In genomic region chr1:151371744-151372410, GRCh38 we compare ENCODE assay signal across 1 cellular context.
TF ChIP-seq lines count a peak whose summit lies in the region.

No MANE protein-coding gene starts in this region.

TF ChIP-seq in K562, 482 proteins besides CTCF, POLR2A, EP300 and RAD21:
- TF ChIP-seq NFIX (CRISPR knock-in tag; IDR thresholded peaks at IDR 0.05; ENCODE audit: low read depth) (no peak), ELF2 (CRISPR knock-in tag; IDR thresholded peaks at IDR 0.05) (no peak), ZNF316 (IDR thresholded peaks at IDR 0.05) (peak; percentile 18; the same call in 1 of the 2 replicates), NFIC (IDR thresholded peaks at IDR 0.05) (peak; percentile 91), HNRNPUL1 (IDR thresholded peaks at IDR 0.05; ENCODE audit: low read length) (no peak)
- TF ChIP-seq, protein P1, sequence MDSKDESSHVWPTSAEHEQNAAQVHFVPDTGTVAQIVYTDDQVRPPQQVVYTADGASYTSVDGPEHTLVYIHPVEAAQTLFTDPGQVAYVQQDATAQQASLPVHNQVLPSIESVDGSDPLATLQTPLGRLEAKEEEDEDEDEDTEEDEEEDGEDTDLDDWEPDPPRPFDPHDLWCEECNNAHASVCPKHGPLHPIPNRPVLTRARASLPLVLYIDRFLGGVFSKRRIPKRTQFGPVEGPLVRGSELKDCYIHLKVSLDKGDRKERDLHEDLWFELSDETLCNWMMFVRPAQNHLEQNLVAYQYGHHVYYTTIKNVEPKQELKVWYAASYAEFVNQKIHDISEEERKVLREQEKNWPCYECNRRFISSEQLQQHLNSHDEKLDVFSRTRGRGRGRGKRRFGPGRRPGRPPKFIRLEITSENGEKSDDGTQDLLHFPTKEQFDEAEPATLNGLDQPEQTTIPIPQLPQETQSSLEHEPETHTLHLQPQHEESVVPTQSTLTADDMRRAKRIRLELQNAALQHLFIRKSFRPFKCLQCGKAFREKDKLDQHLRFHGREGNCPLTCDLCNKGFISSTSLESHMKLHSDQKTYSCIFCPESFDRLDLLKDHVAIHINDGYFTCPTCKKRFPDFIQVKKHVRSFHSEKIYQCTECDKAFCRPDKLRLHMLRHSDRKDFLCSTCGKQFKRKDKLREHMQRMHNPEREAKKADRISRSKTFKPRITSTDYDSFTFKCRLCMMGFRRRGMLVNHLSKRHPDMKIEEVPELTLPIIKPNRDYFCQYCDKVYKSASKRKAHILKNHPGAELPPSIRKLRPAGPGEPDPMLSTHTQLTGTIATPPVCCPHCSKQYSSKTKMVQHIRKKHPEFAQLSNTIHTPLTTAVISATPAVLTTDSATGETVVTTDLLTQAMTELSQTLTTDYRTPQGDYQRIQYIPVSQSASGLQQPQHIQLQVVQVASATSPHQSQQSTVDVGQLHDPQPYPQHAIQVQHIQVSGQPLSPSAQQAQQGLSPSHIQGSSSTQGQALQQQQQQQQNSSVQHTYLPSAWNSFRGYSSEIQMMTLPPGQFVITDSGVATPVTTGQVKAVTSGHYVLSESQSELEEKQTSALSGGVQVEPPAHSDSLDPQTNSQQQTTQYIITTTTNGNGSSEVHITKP (IDR thresholded peaks at IDR 0.05; ENCODE audit: partially characterized antibody), result peak; percentile 5
TF ChIP-seq in K562: peak in this region for 3.
